In the genomic region with DNA sequence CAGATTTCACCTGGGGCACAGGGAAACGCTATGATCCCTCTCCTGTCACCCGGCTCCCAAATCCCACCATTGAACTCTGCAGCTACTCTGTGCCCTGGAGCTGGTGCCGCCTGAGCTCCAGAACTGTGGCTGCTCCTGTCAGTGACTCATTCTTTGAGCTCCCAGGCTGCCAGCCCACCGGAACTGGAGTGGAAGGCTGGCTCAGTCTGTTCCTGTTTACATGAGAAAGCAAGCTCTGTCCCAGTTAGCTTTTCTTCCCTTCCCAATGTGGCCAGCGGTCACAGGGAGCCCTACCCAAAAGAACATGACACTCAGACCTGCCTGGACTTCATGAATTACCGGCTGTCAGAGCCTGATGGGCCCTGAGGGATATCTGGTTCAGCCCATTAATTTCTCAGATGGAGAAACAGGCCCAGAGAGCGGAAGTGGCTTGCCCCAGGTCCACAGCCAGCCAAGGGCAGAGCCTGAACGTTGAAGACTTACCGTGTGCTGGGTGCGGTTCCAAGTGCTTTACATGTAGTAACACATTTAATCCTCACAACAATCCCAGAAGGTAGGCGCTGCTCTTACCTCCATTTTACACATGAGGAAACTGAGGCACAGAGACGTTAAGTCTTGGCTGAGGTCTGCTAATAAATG, we compare ENCODE assay signal across 8 cellular contexts. TPM values are rescaled to one million over a fixed set of nuclear protein-coding genes. Genes with fewer than 3 reads are reported as not detected.
A peak's percentile ranks its signal among the peaks of the same experiment; 100 is the strongest.
DNase-seq lines count a peak whose midpoint lies in the region; ATAC-seq lines count a peak whose summit lies in the region.
"Had no signal": no experiment of that assay in that cellular context is flagged by ENCODE, and none has a peak within 500 bp of the region (broad histone marks: within the 10 kb centered on the region; RNA-seq: fewer than 3 reads in every experiment).

No MANE protein-coding gene starts in this region.

- DNase-seq in HS-5 (ENCODE audit: low read depth) (peak; percentile 33), anterior cingulate cortex (lab: John Stamatoyannopoulos, UW) (peak in 51 of 58 donors; percentile 10 to 91 (median 51)), hypothalamus (lab: John Stamatoyannopoulos, UW) (peak in 29 of 51 donors; percentile 14 to 76 (median 36)), NCI-H1694 (lab: John Stamatoyannopoulos, UW) (no peak), T-helper 2 cell (no peak)
- DNase-seq: stimulated activated CD4-positive, alpha-beta T cell treated with anti-CD3 and anti-CD28 coated beads, Interleukin-2, amount 100 ng/mL, for 24 hours had no signal

- peak overlapping the region; percentile 36 for H3K27ac ChIP-seq in temporal lobe (ENCODE audit: low read depth, low read length)

- ATAC-seq in GM18517 (IDR thresholded peaks at IDR 0.05; ENCODE audit: unreplicated experiment) = no peak

RNA-seq across cellular contexts. Expression of a gene that starts 23.8 kb away (rescaled TPM):
- under 0.01 TPM for total RNA-seq in temporal lobe

RNA-seq across cellular contexts. Expression of a gene that starts 41.8 kb away (rescaled TPM):
- 24.6 TPM for total RNA-seq in temporal lobe

RNA-seq across cellular contexts. Expression of a gene that starts 51.2 kb away (rescaled TPM):
- 4.2 TPM for total RNA-seq in temporal lobe

Comparison
In these comparisons a context has a peak if more than half of its experiments do, and no peak if none do; other contexts are left out.
1. DNase-seq: peak in HS-5 (single experiment), anterior cingulate cortex (51 of 58) and hypothalamus (29 of 51); none in NCI-H1694 (single experiment) and T-helper 2 cell (0 of 5).